ENCODE assay signal across 15 cellular contexts in genomic region chr5:16427572-16427971, GRCh38.
"Had no signal": no experiment of that assay in that cellular context is flagged by ENCODE, and none has a peak within 500 bp of the region (broad histone marks: within the 10 kb centered on the region; RNA-seq: fewer than 3 reads in every experiment).

No MANE protein-coding gene starts in this region.

- ATAC-seq: activated naive CD4-positive, alpha-beta T cell treated with anti-CD3 and anti-CD28 coated beads, Interleukin-2, amount 50 U/mL, for 72 hours; foreskin keratinocyte; heart left ventricle; left lobe of liver; natural killer cell treated with Interleukin-12 subunit alpha and Interleukin-12 subunit beta and Interleukin-15 and Interleukin-18, amount 100 ng/mL, for 72 hours had no signal

- DNase-seq: activated CD4-positive, alpha-beta T cell treated with anti-CD3 and anti-CD28 coated beads, Interleukin-2, amount 50 U/mL, for 4 hours; activated CD4-positive, CD25-positive, alpha-beta regulatory T cell treated with anti-CD3 and anti-CD28 coated beads, Interleukin-2, amount 50 U/mL, for 72 hours; activated effector memory CD4-positive, alpha-beta T cell treated with anti-CD3 and anti-CD28 coated beads, Interleukin-2, amount 50 U/mL, for 16 hours; activated T-cell treated with anti-CD3 and anti-CD28 coated beads, Interleukin-2, amount 50 U/mL, for 24 hours; foreskin keratinocyte; heart left ventricle; mammary epithelial cell; pancreas; stimulated activated CD4-positive, alpha-beta T cell treated with anti-CD3 and anti-CD28 coated beads, Interleukin-4, amount 100 ng/mL, for 4 hours; stomach; thyroid gland; uterus had no signal

- FAIRE-seq: pancreas had no signal
